ENCODE assay signal across 21 cellular contexts in genomic region chr9:101428909-101429308, GRCh38. TPM values are rescaled to one million over a fixed set of nuclear protein-coding genes. Genes with fewer than 3 reads are reported as not detected.
DNase-seq lines count a peak whose midpoint lies in the region; ATAC-seq and TF ChIP-seq lines count a peak whose summit lies in the region.
"Had no signal": no experiment of that assay in that cellular context is flagged by ENCODE, and none has a peak within 500 bp of the region (broad histone marks: within the 10 kb centered on the region; RNA-seq: fewer than 3 reads in every experiment).

No MANE protein-coding gene starts in this region.

- H3K27me3 ChIP-seq in DOHH2 (ENCODE audit: control insufficient read depth, low read length) (no peaks in the 10 kb centered on the region), KMS-11 (ENCODE audit: insufficient read depth, low read depth) (no peaks in the 10 kb centered on the region), SU-DHL-6 (ENCODE audit: low read length) (no peaks in the 10 kb centered on the region), aorta (ENCODE audit: control insufficient read depth in 1 of 2, insufficient read depth in 2 of 2, low read length in 1 of 2) (no peaks in the 10 kb centered on the region)

- no peak for DNase-seq in memory B cell (ENCODE audit: low spot score in 2 of 2)
- DNase-seq in DMS53 treated with DMSO at 0.1 percent for 48 hours (lab: John Stamatoyannopoulos, UW; ENCODE audit: unreplicated experiment): no peak
- no peak for DNase-seq in aorta
- no peak for DNase-seq in HT-29 (ENCODE audit: low spot score)
- DNase-seq: C1 segment of cervical spinal cord; CD4-positive, alpha-beta memory T cell; COR-L47; DMS153; DMS79; GF-D8; GM23248; H9 had no signal

- H3K4me1 Mint-ChIP-seq in memory B cell: peaks cover 9% of the 10 kb centered on the region
- H3K4me1 Mint-ChIP-seq: CD4-positive, alpha-beta memory T cell; H9 had no signal

- H3K36me3 ChIP-seq in DOHH2 (ENCODE audit: control insufficient read depth, low read length) (no peaks in the 10 kb centered on the region), KMS-11 (ENCODE audit: insufficient read depth) (no peaks in the 10 kb centered on the region), SU-DHL-6 (ENCODE audit: low read length) (no peaks in the 10 kb centered on the region), aorta (ENCODE audit: control insufficient read depth in 1 of 2, insufficient read depth in 2 of 2, low read length in 1 of 2) (no peaks in the 10 kb centered on the region)

- H2AFZ ChIP-seq in KMS-11 (ENCODE audit: low read depth): peak overlapping the region; percentile 44; the same call in 1 of the 2 replicates
- peak overlapping the region; percentile 89 for H2AFZ ChIP-seq in SU-DHL-6 (ENCODE audit: low read depth, low read length, severe bottlenecking)
- H2AFZ ChIP-seq: GM23248 had no signal

- H3K9me3 ChIP-seq in DOHH2 (ENCODE audit: control insufficient read depth, insufficient read depth, low read length): peaks cover 2% of the 10 kb centered on the region; the same call in 1 of the 2 replicates
- no peaks in the 10 kb centered on the region for H3K9me3 ChIP-seq in SU-DHL-6 (ENCODE audit: insufficient read depth, low read length)
- H3K9me3 ChIP-seq in aorta (ENCODE audit: control insufficient read depth, low read length): no peaks in the 10 kb centered on the region

- H3K36me3 Mint-ChIP-seq in memory B cell: no peaks in the 10 kb centered on the region
- H3K36me3 Mint-ChIP-seq: CD4-positive, alpha-beta memory T cell had no signal

- H3K27me3 Mint-ChIP-seq in memory B cell: no peaks in the 10 kb centered on the region

- intact Hi-C loops in aorta (cut with DNase I): no loop called here

- H3K79me2 ChIP-seq in DOHH2 (ENCODE audit: control insufficient read depth, low read length) (no peaks in the 10 kb centered on the region), KMS-11 (ENCODE audit: insufficient read depth, low read depth) (no peaks in the 10 kb centered on the region), SU-DHL-6 (ENCODE audit: insufficient read depth, low read length) (no peaks in the 10 kb centered on the region)

- H3K4me2 ChIP-seq in DOHH2 (ENCODE audit: low read length) (peak overlapping the region; percentile 57), KMS-11 (peak overlapping the region; percentile 97), SU-DHL-6 (ENCODE audit: low read depth, low read length, poor library complexity, severe bottlenecking) (peak overlapping the region; percentile 53)

- H3K4me3 ChIP-seq in DOHH2 (ENCODE audit: low read length): no peak overlapping the region; the same call in 1 of the 2 replicates
- H3K4me3 ChIP-seq in KMS-11 (IDR thresholded peaks at IDR 0.05; ENCODE audit: insufficient read depth, low read depth, low read length): no peak overlapping the region
- peak overlapping the region; percentile 42 for H3K4me3 ChIP-seq in SU-DHL-6 (ENCODE audit: insufficient read depth, low read length, poor library complexity, severe bottlenecking)
- H3K4me3 ChIP-seq in aorta (ENCODE audit: low read length in 2 of 2): no peak overlapping the region
- H3K4me3 ChIP-seq: GM23248 had no signal

- H3K4me3 Mint-ChIP-seq in memory B cell: no peak overlapping the region
- H3K4me3 Mint-ChIP-seq: CD4-positive, alpha-beta memory T cell; H9 had no signal

- H3K4me1 ChIP-seq in DOHH2 (ENCODE audit: control insufficient read depth, low read length) (peaks cover 17% of the 10 kb centered on the region), KMS-11 (ENCODE audit: low read depth, poor library complexity, severe bottlenecking) (peaks cover 74% of the 10 kb centered on the region), aorta (ENCODE audit: control insufficient read depth in 1 of 2, insufficient read depth in 2 of 2, low read length in 2 of 2) (no peaks in the 10 kb centered on the region)

- peaks cover 5% of the 10 kb centered on the region for H3K9me3 Mint-ChIP-seq in memory B cell
- H3K9me3 Mint-ChIP-seq: H9 had no signal

- peak overlapping the region; percentile 88 for H3K27ac Mint-ChIP-seq in memory B cell
- H3K27ac Mint-ChIP-seq: CD4-positive, alpha-beta memory T cell; H9 had no signal

- no peak overlapping the region for H3K27ac ChIP-seq in DOHH2 (ENCODE audit: low read depth, low read length)
- peak overlapping the region; percentile 99 for H3K27ac ChIP-seq in KMS-11
- H3K27ac ChIP-seq in SU-DHL-6 (ENCODE audit: low read depth, low read length): peak overlapping the region; percentile 91
- H3K27ac ChIP-seq in aorta (ENCODE audit: low read depth in 1 of 2, low read length in 2 of 2): no peak overlapping the region
- H3K27ac ChIP-seq: GM23248 had no signal

- 45% methylated on average over 3 of the region's 3 CpGs for WGBS in aorta, 2 donors

- TF ChIP-seq CTCF in DOHH2 (IDR thresholded peaks at IDR 0.05; ENCODE audit: low read depth, low read length, poor library complexity, severe bottlenecking): no peak
- TF ChIP-seq CTCF in KMS-11 (conservative IDR thresholded peaks at IDR 0.05; ENCODE audit: low read depth, low read length): no peak
- no peak for TF ChIP-seq CTCF in SU-DHL-6 (IDR thresholded peaks at IDR 0.05; ENCODE audit: insufficient read depth, low read length, poor library complexity, severe bottlenecking)

- H3K9ac ChIP-seq in KMS-11 (peak overlapping the region; percentile 57; the same call in 1 of the 2 replicates), SU-DHL-6 (ENCODE audit: low read length) (no peak overlapping the region)
- H3K9ac ChIP-seq: GM23248 had no signal

- H4K20me1 ChIP-seq in DOHH2 (ENCODE audit: control insufficient read depth, insufficient read depth, low read depth, low read length) (no peaks in the 10 kb centered on the region), KMS-11 (ENCODE audit: insufficient read depth) (no peaks in the 10 kb centered on the region), SU-DHL-6 (ENCODE audit: low read depth, low read length) (no peaks in the 10 kb centered on the region)

- ATAC-seq in memory B cell (ENCODE audit: low read depth): no peak
- no peak for ATAC-seq in aorta (ENCODE audit: low FRiP score)
- ATAC-seq: HCT116 had no signal

- H3K9me2 ChIP-seq in DOHH2 (replicated peaks; ENCODE audit: control insufficient read depth, low read length) (no peaks in the 10 kb centered on the region; the same call in 1 of the 2 replicates), SU-DHL-6 (replicated peaks; ENCODE audit: insufficient read depth, low read length) (no peaks in the 10 kb centered on the region)

- H3F3A ChIP-seq in DOHH2 (ENCODE audit: control insufficient read depth, insufficient read depth) (no peaks in the 10 kb centered on the region), SU-DHL-6 (ENCODE audit: insufficient read depth) (peaks cover 15% of the 10 kb centered on the region)

RNA-seq across cellular contexts. Expression of gene ALDOB, which starts 6.7 kb away (rescaled TPM):
- total RNA-seq in aorta: not detected
- 1,000 to 10,000 TPM in 1 of 2 donors, 1 to 10 TPM in 1; 1.3 to 1,178 TPM for polyA plus RNA-seq in aorta
- 0.16 TPM in 1 of 2 replicates, not detected in the other for total RNA-seq in HT-29 (2014; rRNA removed; shearing (Covaris generic))
- total RNA-seq: A172; A673; CD4-positive, alpha-beta memory T cell; G401; GM23248; H1; H9 had no signal
- polyA plus RNA-seq: BJ; CD4-positive, alpha-beta memory T cell; H1 had no signal

RNA-seq across cellular contexts. Expression of gene ZNF189, which starts 30.3 kb away (rescaled TPM):
- total RNA-seq in aorta: 10 to 100 TPM; 20.4 to 23.3 TPM
- 1 to 10 TPM; 5.9 to 8.5 TPM for polyA plus RNA-seq in aorta
- total RNA-seq in HT-29 (2014; rRNA removed; shearing (Covaris generic)): 2.0 and 2.1 TPM in 2 replicates

RNA-seq across cellular contexts. Expression of gene MRPL50, which starts 30.5 kb away (rescaled TPM):
- 1 to 10 TPM; 7.6 to 8.9 TPM for total RNA-seq in aorta
- 1 to 10 TPM; 4.4 to 9.5 TPM for polyA plus RNA-seq in aorta
- total RNA-seq in HT-29 (2014; rRNA removed; shearing (Covaris generic)): 7.4 and 10.4 TPM in 2 replicates

RNA-seq across cellular contexts. Expression of gene BAAT, which starts 44.1 kb away (rescaled TPM):
- total RNA-seq in aorta: not detected
- polyA plus RNA-seq in aorta: not detected
- 0.28 and 0.57 TPM in 2 replicates for total RNA-seq in HT-29 (2014; rRNA removed; shearing (Covaris generic))
- total RNA-seq: A172, G401, GM23248 had no signal
- polyA plus RNA-seq: BJ had no signal

Comparison
In these comparisons a context has a peak if more than half of its experiments do, and no peak if none do; other contexts are left out.
1. H3K27ac ChIP-seq: peak in KMS-11 (single experiment) and SU-DHL-6 (single experiment); none in DOHH2 (single experiment) and aorta (0 of 2).
2. Peak in every context shown above with its lines, with median percentiles within 50 percentile points of each other: H3K4me2 ChIP-seq.